19 cellular contexts compared by ENCODE assay signal in genomic region chr19:8097681-8098567, GRCh38. TPM values are rescaled to one million over a fixed set of nuclear protein-coding genes. Genes with fewer than 3 reads are reported as not detected.
"Had no signal": no experiment of that assay in that cellular context is flagged by ENCODE, and none has a peak within 500 bp of the region (broad histone marks: within the 10 kb centered on the region; RNA-seq: fewer than 3 reads in every experiment).

No MANE protein-coding gene starts in this region.

- DNase-seq: activated CD4-positive, alpha-beta T cell treated with anti-CD3 and anti-CD28 coated beads for 36 hours; activated CD4-positive, alpha-beta T cell treated with anti-CD3 and anti-CD28 coated beads, Interleukin-2, amount 50 U/mL, for 48 hours; activated gamma-delta T cell treated with Interleukin-2 at 50 U/mL for 16 hours; amniotic stem cell; effector memory CD4-positive, alpha-beta T cell; esophagus squamous epithelium; hippocampal formation; islet precursor cell; nephron progenitor cell; nucleus accumbens; sigmoid colon; spleen; stimulated activated naive B cell treated with anti-CD40 and anti-IgM and Interleukin-4, amounts not matched to agents 10 μg/mL and 1 μg/mL and 100 μg/mL, for 72 hours; T-helper 2 cell had no signal

- H3K36me3 ChIP-seq: esophagus squamous epithelium, spleen had no signal

- H3K36me3 Mint-ChIP-seq: activated naive CD8-positive, alpha-beta T cell had no signal

- H3K4me1 Mint-ChIP-seq: activated CD4-positive, alpha-beta T cell treated with anti-CD3 and anti-CD28 coated beads for 36 hours; mesothelial cell of epicardium; nephron progenitor cell had no signal

- H3K4me3 Mint-ChIP-seq: activated CD4-positive, alpha-beta T cell treated with anti-CD3 and anti-CD28 coated beads for 36 hours; activated naive CD8-positive, alpha-beta T cell; mesothelial cell of epicardium; nephron progenitor cell; stimulated activated naive B cell treated with anti-CD40 and anti-IgM and Interleukin-4, amounts not matched to agents 10 μg/mL and 1 μg/mL and 100 μg/mL, for 72 hours had no signal

- ATAC-seq: activated CD4-positive, alpha-beta T cell treated with anti-CD3 and anti-CD28 coated beads for 36 hours; stimulated activated naive B cell treated with anti-CD40 and anti-IgM and Interleukin-4, amounts not matched to agents 10 μg/mL and 1 μg/mL and 100 μg/mL, for 72 hours had no signal

- H3K4me1 ChIP-seq: esophagus squamous epithelium, sigmoid colon, spleen had no signal

- H3K27ac Mint-ChIP-seq: activated CD4-positive, alpha-beta T cell treated with anti-CD3 and anti-CD28 coated beads for 36 hours; activated naive CD8-positive, alpha-beta T cell; mesothelial cell of epicardium; nephron progenitor cell; stimulated activated naive B cell treated with anti-CD40 and anti-IgM and Interleukin-4, amounts not matched to agents 10 μg/mL and 1 μg/mL and 100 μg/mL, for 72 hours had no signal

- H3K4me3 ChIP-seq: esophagus squamous epithelium, sigmoid colon, spleen had no signal

- H3K27ac ChIP-seq: esophagus squamous epithelium, sigmoid colon, spleen had no signal

RNA-seq across cellular contexts. Expression of gene CCL25, which starts 45.4 kb away (rescaled TPM):
- total RNA-seq: cerebellum, esophagus squamous epithelium, lung microvascular endothelial cell, sigmoid colon, ureter had no signal

RNA-seq across cellular contexts. Expression of gene FBN3, which starts 51.5 kb away (rescaled TPM):
- total RNA-seq: activated CD4-positive, alpha-beta T cell treated with anti-CD3 and anti-CD28 coated beads for 36 hours; lung microvascular endothelial cell; sigmoid colon; spleen; ureter had no signal
